1 cellular context compared by ENCODE assay signal in genomic region chr6:131643855-131644460, GRCh38.
TF ChIP-seq lines count a peak whose summit lies in the region.

No MANE protein-coding gene starts in this region.

TF ChIP-seq in K562, 482 proteins besides CTCF, POLR2A, EP300 and RAD21 (continued from another document and continues in another):
- TF ChIP-seq HINFP (tag; conservative IDR thresholded peaks at IDR 0.05; ENCODE audit: low read depth) (no peak), NFIX (CRISPR knock-in tag; IDR thresholded peaks at IDR 0.05; ENCODE audit: low read depth) (no peak), POLR3G (IDR thresholded peaks at IDR 0.05; ENCODE audit: extremely low read depth, insufficient read length, insufficient replicate concordance) (no peak), NRF1 (conservative IDR thresholded peaks at IDR 0.05 in 1 of 2, IDR thresholded peaks at IDR 0.05 in 1 of 2) (no peak), AFF1 (IDR thresholded peaks at IDR 0.05; ENCODE audit: low read depth in 1 of 2, partially characterized antibody in 2 of 2) (no peak), CGGBP1 (CRISPR knock-in tag; IDR thresholded peaks at IDR 0.05) (no peak), TCF3 (CRISPR knock-in tag; IDR thresholded peaks at IDR 0.05) (0 out of 2 replicates have a peak, but pooled peaks have one; percentile 9), ZBTB11 (CRISPR knock-in tag; IDR thresholded peaks at IDR 0.05) (no peak), REST (CRISPR knock-in tag; IDR thresholded peaks at IDR 0.05; ENCODE audit: low read depth) (no peak), MED1 (CRISPR knock-in tag; IDR thresholded peaks at IDR 0.05; ENCODE audit: borderline replicate concordance) (no peak), ZNF318 (IDR thresholded peaks at IDR 0.05; ENCODE audit: borderline replicate concordance in 1 of 2, low read depth in 1 of 2) (no peak), CHD4 (IDR thresholded peaks at IDR 0.05; ENCODE audit: insufficient read depth, insufficient replicate concordance, low read depth, low read length, poor library complexity, severe bottlenecking) (no peak), GATAD2B (IDR thresholded peaks at IDR 0.05; ENCODE audit: borderline replicate concordance) (no peak), TAL1 (IDR thresholded peaks at IDR 0.05) (peak; percentile 35; the same call in 1 of the 2 replicates), SPI1 (IDR thresholded peaks at IDR 0.05; ENCODE audit: borderline replicate concordance, low read depth, low read length) (0 out of 2 replicates have a peak, but pooled peaks have one; percentile 11), NKRF (IDR thresholded peaks at IDR 0.05; ENCODE audit: borderline replicate concordance) (no peak), MBD1 (CRISPR knock-in tag; IDR thresholded peaks at IDR 0.05) (no peak), ARID1B (IDR thresholded peaks at IDR 0.05) (peak; percentile 9; the same call in 1 of the 2 replicates), HBP1 (CRISPR knock-in tag; IDR thresholded peaks at IDR 0.05) (no peak), ZNF766 (CRISPR knock-in tag; conservative IDR thresholded peaks at IDR 0.05) (no peak), DPF2 (IDR thresholded peaks at IDR 0.05) (0 out of 2 replicates have a peak, but pooled peaks have one; percentile 12), CBFA2T3 (IDR thresholded peaks at IDR 0.05) (peak; percentile 78)
